1 cellular context compared by ENCODE assay signal in genomic region chr15:41629883-41630282, GRCh38.
TF ChIP-seq lines count a peak whose summit lies in the region.

No MANE protein-coding gene starts in this region.

TF ChIP-seq in H1, 55 proteins besides CTCF, POLR2A, EP300 and RAD21:
- peak; percentile 26 for TF ChIP-seq NANOG (IDR thresholded peaks at IDR 0.05; ENCODE audit: insufficient read depth, low read depth, low read length, poor library complexity, severe bottlenecking)
- no peak for TF ChIP-seq EZH2 (IDR thresholded peaks at IDR 0.05; ENCODE audit: low read depth, low read length, severe bottlenecking)
